Comparison of ENCODE assay signal across 9 cellular contexts in genomic region chr1:8121261-8122159, GRCh38.
DNase-seq lines count a peak whose midpoint lies in the region; ATAC-seq and TF ChIP-seq lines count a peak whose summit lies in the region.
"Had no signal": no experiment of that assay in that cellular context is flagged by ENCODE, and none has a peak within 500 bp of the region (broad histone marks: within the 10 kb centered on the region; RNA-seq: fewer than 3 reads in every experiment).

No MANE protein-coding gene starts in this region.

- TF ChIP-seq POLR2A in breast epithelium (IDR thresholded peaks at IDR 0.05), result no peak

- H3K36me3 ChIP-seq in breast epithelium, result no peaks in the 10 kb centered on the region
- H3K36me3 ChIP-seq in left lung, result no peaks in the 10 kb centered on the region

- DNase-seq in breast epithelium (ENCODE audit: low spot score in 2 of 2) (peak in 1 of 2 donors; percentile 68), left lung (peak in 1 of 2 donors; percentile 77), stromal cell of bone marrow (ENCODE audit: low read depth) (peak; percentile 91), SKM-1 treated with dmso at 0.1 percent for 144 hours (lab: John Stamatoyannopoulos, UW; ENCODE audit: unreplicated experiment) (no peak), COLO668 (lab: John Stamatoyannopoulos, UW; ENCODE audit: unreplicated experiment) (no peak)
- DNase-seq: occipital lobe had no signal

- TF ChIP-seq RAD21 in Ishikawa (IDR thresholded peaks at IDR 0.05; ENCODE audit: low read depth), result peak; percentile 36

- no peak for TF ChIP-seq CTCF in breast epithelium (IDR thresholded peaks at IDR 0.05)
- TF ChIP-seq CTCF in left lung (IDR thresholded peaks at IDR 0.05), result no peak

- peak; percentile 87 for TF ChIP-seq EP300 in Ishikawa (IDR thresholded peaks at IDR 0.05; ENCODE audit: borderline replicate concordance)

- peak overlapping the region in 2 of 3 donors; percentile 5 to 17 for H3K4me3 ChIP-seq in breast epithelium
- no peak overlapping the region for H3K4me3 ChIP-seq in left lung

- H3K27me3 ChIP-seq in breast epithelium (no peaks in the 10 kb centered on the region), left lung (no peaks in the 10 kb centered on the region)

- peak; percentile 82 for ATAC-seq in left lung
- ATAC-seq in HG02973 (IDR thresholded peaks at IDR 0.05; ENCODE audit: unreplicated experiment), result no peak
- no peak for ATAC-seq in GM19463 (IDR thresholded peaks at IDR 0.05; ENCODE audit: unreplicated experiment)

- H3K27ac ChIP-seq in breast epithelium, result peak overlapping the region; percentile 88 to 91
- peak overlapping the region; percentile 83 to 91 for H3K27ac ChIP-seq in left lung

- H3K9me3 ChIP-seq in breast epithelium (no peaks in the 10 kb centered on the region), left lung (no peaks in the 10 kb centered on the region)

- intact Hi-C loops in breast epithelium (cut with DNase I; ENCODE audit: low total_unique reads) (no loop called here), left lung (cut with DNase I) (no loop called here)

- H3K4me1 ChIP-seq in breast epithelium, result peaks cover 6 to 13% of the 10 kb centered on the region in 2 donors
- H3K4me1 ChIP-seq in left lung, result peaks cover 29 to 40% of the 10 kb centered on the region in 2 donors

TF ChIP-seq in Ishikawa, 13 proteins besides CTCF, POLR2A, EP300 and RAD21:
- TF ChIP-seq FOXM1 (IDR thresholded peaks at IDR 0.05; ENCODE audit: borderline replicate concordance, low read depth), result peak; percentile 77
- TF ChIP-seq NFIC (IDR thresholded peaks at IDR 0.05), result peak; percentile 67
- TF ChIP-seq TEAD4 (IDR thresholded peaks at IDR 0.05), result peak; percentile 79
- TF ChIP-seq TAF1 (IDR thresholded peaks at IDR 0.05; ENCODE audit: low read depth), result 0 out of 2 replicates have a peak, but pooled peaks have one; percentile 5
- TF ChIP-seq, protein P1, sequence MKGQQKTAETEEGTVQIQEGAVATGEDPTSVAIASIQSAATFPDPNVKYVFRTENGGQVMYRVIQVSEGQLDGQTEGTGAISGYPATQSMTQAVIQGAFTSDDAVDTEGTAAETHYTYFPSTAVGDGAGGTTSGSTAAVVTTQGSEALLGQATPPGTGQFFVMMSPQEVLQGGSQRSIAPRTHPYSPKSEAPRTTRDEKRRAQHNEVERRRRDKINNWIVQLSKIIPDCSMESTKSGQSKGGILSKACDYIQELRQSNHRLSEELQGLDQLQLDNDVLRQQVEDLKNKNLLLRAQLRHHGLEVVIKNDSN (IDR thresholded peaks at IDR 0.05), result 0 out of 2 replicates have a peak, but pooled peaks have one; percentile 5
- no peak for TF ChIP-seq YY1 (IDR thresholded peaks at IDR 0.05; ENCODE audit: low read depth)
- TF ChIP-seq TCF12 (IDR thresholded peaks at IDR 0.05; ENCODE audit: low read depth), result peak; percentile 89
- TF ChIP-seq REST (IDR thresholded peaks at IDR 0.05; ENCODE audit: low read depth), result no peak
- no peak for TF ChIP-seq CREB1 (IDR thresholded peaks at IDR 0.05; ENCODE audit: low read depth)
- peak; percentile 88 for TF ChIP-seq MAX (IDR thresholded peaks at IDR 0.05)

Comparison
In these comparisons a context has a peak if more than half of its experiments do, and no peak if none do; other contexts are left out.
1. H3K4me3 ChIP-seq: peak in breast epithelium (2 of 3); none in left lung (0 of 2).